In genomic region chr10:4951512-4952225, GRCh38 we compare ENCODE assay signal across 2 cellular contexts. TPM values are rescaled to one million over a fixed set of nuclear protein-coding genes. Genes with fewer than 3 reads are reported as not detected.
"Had no signal": no experiment of that assay in that cellular context is flagged by ENCODE, and none has a peak within 500 bp of the region (broad histone marks: within the 10 kb centered on the region; RNA-seq: fewer than 3 reads in every experiment).

No MANE protein-coding gene starts in this region.

RNA-seq across cellular contexts. Expression of gene AKR1C2, which starts 52.0 kb away (rescaled TPM):
- total RNA-seq: natural killer cell, osteocyte had no signal
